8 cellular contexts compared by ENCODE assay signal in genomic region chr9:137189297-137190295, GRCh38. TPM values are rescaled to one million over a fixed set of nuclear protein-coding genes. Genes with fewer than 3 reads are reported as not detected.
DNase-seq lines count a peak whose midpoint lies in the region; ATAC-seq and TF ChIP-seq lines count a peak whose summit lies in the region.

No MANE protein-coding gene starts in this region.

- H3K18ac ChIP-seq in mesendoderm (ENCODE audit: low read length), result no peak overlapping the region

- TF ChIP-seq CTCF in heart right ventricle (IDR thresholded peaks at IDR 0.05) (no peak), body of pancreas (IDR thresholded peaks at IDR 0.05) (peak in 1 of 7 experiments; percentile 23), vagina (IDR thresholded peaks at IDR 0.05) (no peak)

- H2BK120ac ChIP-seq in mesendoderm (ENCODE audit: low read depth, low read length), result no peak overlapping the region

- H3K9me3 ChIP-seq in heart right ventricle, result no peaks in the 10 kb centered on the region
- no peaks in the 10 kb centered on the region for H3K9me3 ChIP-seq in body of pancreas
- no peaks in the 10 kb centered on the region for H3K9me3 ChIP-seq in vagina

- H3K36me3 ChIP-seq in heart right ventricle, result peaks cover 0 to 57% (median 22%) of the 10 kb centered on the region in 9 donors
- peaks cover 0 to 4% of the 10 kb centered on the region in 2 donors for H3K36me3 ChIP-seq in body of pancreas (replicated peaks in 1 of 2; ENCODE audit: insufficient read depth in 1 of 2, low read depth in 2 of 2)
- H3K36me3 ChIP-seq in mesendoderm (ENCODE audit: control insufficient read depth, insufficient read depth, low read length), result no peaks in the 10 kb centered on the region
- H3K36me3 ChIP-seq in vagina, result peaks cover 0 to 15% of the 10 kb centered on the region in 2 donors

- peaks cover 16% of the 10 kb centered on the region for H3K79me2 ChIP-seq in mesendoderm (ENCODE audit: control insufficient read depth, insufficient read depth, low read length)

- H3K56ac ChIP-seq in mesendoderm (ENCODE audit: low read length), result peak overlapping the region; percentile 98

- peaks cover 19% of the 10 kb centered on the region for H3K79me1 ChIP-seq in mesendoderm (ENCODE audit: low read length)

- TF ChIP-seq POLR2A in body of pancreas (IDR thresholded peaks at IDR 0.05) (no peak), vagina (IDR thresholded peaks at IDR 0.05) (no peak)

- H3K27me3 ChIP-seq in heart right ventricle (no peaks in the 10 kb centered on the region), body of pancreas (no peaks in the 10 kb centered on the region), mesendoderm (ENCODE audit: insufficient read depth, low read length, poor library complexity) (no peaks in the 10 kb centered on the region), vagina (no peaks in the 10 kb centered on the region)

- no peak for DNase-seq in heart right ventricle
- no peak for DNase-seq in cardiac septum (ENCODE audit: low spot score)
- peak; percentile 50 to 68 (median 67) for DNase-seq in body of pancreas
- no peak for DNase-seq in mesendoderm
- DNase-seq in vagina (ENCODE audit: extremely low spot score in 2 of 2), result no peak
- DNase-seq in GM03348 (ENCODE audit: low spot score), result no peak
- DNase-seq in NOMO-1 (lab: John Stamatoyannopoulos, UW; ENCODE audit: unreplicated experiment in 2 of 2), result no peak
- no peak for DNase-seq in activated effector memory CD4-positive, alpha-beta T cell treated with anti-CD3 and anti-CD28 coated beads, Interleukin-2, amount 50 U/mL, for 16 hours

- H3K27ac ChIP-seq in heart right ventricle (peak overlapping the region; percentile 94 to 100 (median 98)), body of pancreas (peak overlapping the region; percentile 93 to 99 (median 95)), mesendoderm (ENCODE audit: low read depth, low read length) (peak overlapping the region; percentile 74), vagina (peak overlapping the region; percentile 93)

- no peak overlapping the region for H3K4ac ChIP-seq in mesendoderm (ENCODE audit: low read depth, low read length)

- H4K5ac ChIP-seq in mesendoderm (ENCODE audit: low read length), result no peak overlapping the region

- WGBS in heart right ventricle, 2 donors, result 24 to 30% methylated on average over 23 of the region's 23 CpGs
- 7 to 14% methylated on average over 3 to 23 of the region's 23 CpGs for WGBS in body of pancreas, 2 donors
- no CpG with 5 or more reads among the region's 23 CpGs for WGBS in mesendoderm (ENCODE audit: extremely low coverage, insufficient coverage, low lambda C conversion rate)

- H3K4me3 ChIP-seq in heart right ventricle (peak overlapping the region; percentile 75 to 99 (median 98)), body of pancreas (peak overlapping the region; percentile 79 to 90), mesendoderm (ENCODE audit: low read length) (peak overlapping the region; percentile 69), vagina (peak overlapping the region; percentile 70 to 88)

- H2BK5ac ChIP-seq in mesendoderm (ENCODE audit: low read length), result no peak overlapping the region

- peak overlapping the region; percentile 84 for H3K9ac ChIP-seq in mesendoderm (ENCODE audit: low read length)

- no peak overlapping the region for H2BK15ac ChIP-seq in mesendoderm (replicated peaks; ENCODE audit: low read depth)

- peak overlapping the region; percentile 75 for H3K4me2 ChIP-seq in mesendoderm (ENCODE audit: low read length)

- H4K8ac ChIP-seq in mesendoderm (ENCODE audit: low read depth, low read length), result no peak overlapping the region

- intact Hi-C loops in heart right ventricle (cut with DNase I) (loop anchor here in 9 of 10 donors (2.0 to 10.0 kb wide), 5 partner anchors 33 to 55 kb away; partner anchors contain the start of genes RNF208 (in 5 of the 9), CYSRT1 (in 3 of the 9), GRIN1 (in 2 of the 9) and RNF224 (in 2 of the 9)), cardiac septum (cut with DNase I) (loop anchor here (2.0 kb wide), 2 partner anchors 15 to 33 kb away; partner anchors contain the start of genes NDOR1, RNF208 and TMEM203), body of pancreas (cut with DNase I) (loop anchor here (5.0 kb wide), 1 partner anchor 43 kb away; the partner anchor contains the start of gene SLC34A3), vagina (cut with DNase I) (loop anchor here (5.0 kb wide), 1 partner anchor 38 kb away; the partner anchor contains the start of genes CYSRT1 and RNF224)

- H3K4me1 ChIP-seq in heart right ventricle, result peaks cover 28 to 71% (median 47%) of the 10 kb centered on the region in 9 donors
- H3K4me1 ChIP-seq in body of pancreas, result peaks cover 83% of the 10 kb centered on the region
- peaks cover 3% of the 10 kb centered on the region for H3K4me1 ChIP-seq in mesendoderm (ENCODE audit: control insufficient read depth, low read depth, low read length)
- peaks cover 55% of the 10 kb centered on the region for H3K4me1 ChIP-seq in vagina

- H2AK5ac ChIP-seq in mesendoderm (ENCODE audit: low read length), result no peak overlapping the region

- H3K23ac ChIP-seq in mesendoderm (ENCODE audit: low read length), result peak overlapping the region; percentile 66

- ATAC-seq in heart right ventricle, result peak in 3 of 8 donors; percentile 1 to 33 (median 1)
- peak; percentile 3 for ATAC-seq in body of pancreas

RNA-seq across cellular contexts. Expression of gene SSNA1, which starts 1.1 kb away (rescaled TPM):
- total RNA-seq in heart right ventricle (10 to 100 TPM; 47.3 to 73.5 (median 56.7) TPM), cardiac septum (59.5 TPM), body of pancreas (10 to 100 TPM; 62.3 to 79.1 TPM), vagina (49.8 TPM)
- 100 to 1,000 TPM; 146 to 168 TPM for polyA plus RNA-seq in heart right ventricle
- 92.9 TPM for polyA plus RNA-seq in mesendoderm (2013, experiment 1 of 2)
- polyA plus RNA-seq in mesendoderm (2013, experiment 2 of 2), result 91.6 TPM

RNA-seq across cellular contexts. Expression of gene ANAPC2, which starts 1.2 kb away (rescaled TPM):
- total RNA-seq in heart right ventricle (10 to 100 TPM; 24.6 to 44.8 (median 27.7) TPM), cardiac septum (32.5 TPM), body of pancreas (10 to 100 TPM; 24.1 to 51.7 TPM), vagina (30.0 TPM)
- 10 to 100 TPM; 23.7 to 69.6 TPM for polyA plus RNA-seq in heart right ventricle
- polyA plus RNA-seq in mesendoderm (2013, experiment 1 of 2), result 14.5 TPM
- polyA plus RNA-seq in mesendoderm (2013, experiment 2 of 2), result 14.9 TPM

RNA-seq across cellular contexts. Expression of gene TPRN, which starts 10.9 kb away (rescaled TPM):
- total RNA-seq in heart right ventricle (10 to 100 TPM; 10.2 to 31.5 (median 21.7) TPM), cardiac septum (13.5 TPM), body of pancreas (10 to 100 TPM; 90.0 to 91.3 TPM), vagina (6.9 TPM)
- polyA plus RNA-seq in heart right ventricle, result 10 to 100 TPM; 12.0 to 14.5 TPM
- 9.1 TPM for polyA plus RNA-seq in mesendoderm (2013, experiment 1 of 2)
- polyA plus RNA-seq in mesendoderm (2013, experiment 2 of 2), result 9.0 TPM

RNA-seq across cellular contexts. Expression of gene TMEM203, which starts 15.9 kb away (rescaled TPM):
- total RNA-seq in heart right ventricle (10 to 100 TPM; 36.4 to 46.2 (median 41.7) TPM), cardiac septum (40.6 TPM), body of pancreas (10 to 100 TPM; 11.9 to 18.1 TPM), vagina (24.6 TPM)
- 10 to 100 TPM; 39.4 to 51.2 TPM for polyA plus RNA-seq in heart right ventricle
- 27.6 TPM for polyA plus RNA-seq in mesendoderm (2013, experiment 1 of 2)
- polyA plus RNA-seq in mesendoderm (2013, experiment 2 of 2), result 27.5 TPM

RNA-seq across cellular contexts. Expression of gene NDOR1, which starts 15.9 kb away (rescaled TPM):
- 10 to 100 TPM in 1 of 10 donors, 1 to 10 TPM in 9; 4.6 to 10.1 (median 5.4) TPM for total RNA-seq in heart right ventricle
- 10 to 100 TPM in 1 of 2 donors, 1 to 10 TPM in 1; 6.5 to 10.6 TPM for polyA plus RNA-seq in heart right ventricle
- total RNA-seq in cardiac septum, result 8.0 TPM
- 10 to 100 TPM; 17.1 to 22.7 TPM for total RNA-seq in body of pancreas
- 25.5 TPM for polyA plus RNA-seq in mesendoderm (2013, experiment 1 of 2)
- 26.1 TPM for polyA plus RNA-seq in mesendoderm (2013, experiment 2 of 2)
- total RNA-seq in vagina, result 12.0 TPM

Comparison
In these comparisons a context has a peak if more than half of its experiments do, and no peak if none do; other contexts are left out.
1. DNase-seq: peak in body of pancreas (4 of 4); none in heart right ventricle (0 of 2), cardiac septum (single experiment), mesendoderm (single experiment), vagina (0 of 2), GM03348 (single experiment), NOMO-1 (0 of 2) and activated effector memory CD4-positive, alpha-beta T cell treated with anti-CD3 and anti-CD28 coated beads, Interleukin-2, amount 50 U/mL, for 16 hours (single experiment).
2. Peak in every context shown above with its lines, with median percentiles within 50 percentile points of each other: H3K27ac ChIP-seq and H3K4me3 ChIP-seq.